In the genomic region with DNA sequence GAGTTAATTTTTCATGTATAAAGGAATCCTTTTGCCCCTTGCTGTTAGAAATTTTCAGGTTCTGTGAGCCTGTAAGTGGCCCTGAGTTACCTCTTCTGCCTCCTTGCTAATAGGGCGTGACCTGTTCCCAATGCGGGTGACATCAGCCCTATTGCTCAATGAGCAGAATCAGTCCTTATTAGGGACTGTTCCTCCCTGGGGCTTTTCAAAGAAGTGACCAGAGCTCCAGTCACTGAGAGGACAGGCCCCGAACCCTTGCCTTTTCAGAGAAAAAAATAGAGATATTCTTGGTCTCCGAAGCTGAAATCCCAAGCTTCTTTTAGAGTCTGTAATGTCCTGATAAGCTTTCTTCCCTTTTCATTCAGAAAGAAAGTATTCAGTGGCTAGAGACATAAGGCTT, we compare ENCODE assay signal across 1 cellular context.
TF ChIP-seq lines count a peak whose summit lies in the region.

No MANE protein-coding gene starts in this region.

TF ChIP-seq in HepG2, 621 proteins besides CTCF, POLR2A, EP300 and RAD21 (continued from another document and continues in another):
- peak; percentile 25; the same call in 1 of the 2 replicates for TF ChIP-seq ZFX (CRISPR knock-in tag; IDR thresholded peaks at IDR 0.05; ENCODE audit: low read depth)
- TF ChIP-seq ZNF564 (CRISPR knock-in tag; IDR thresholded peaks at IDR 0.05): no peak
- TF ChIP-seq, protein P1, sequence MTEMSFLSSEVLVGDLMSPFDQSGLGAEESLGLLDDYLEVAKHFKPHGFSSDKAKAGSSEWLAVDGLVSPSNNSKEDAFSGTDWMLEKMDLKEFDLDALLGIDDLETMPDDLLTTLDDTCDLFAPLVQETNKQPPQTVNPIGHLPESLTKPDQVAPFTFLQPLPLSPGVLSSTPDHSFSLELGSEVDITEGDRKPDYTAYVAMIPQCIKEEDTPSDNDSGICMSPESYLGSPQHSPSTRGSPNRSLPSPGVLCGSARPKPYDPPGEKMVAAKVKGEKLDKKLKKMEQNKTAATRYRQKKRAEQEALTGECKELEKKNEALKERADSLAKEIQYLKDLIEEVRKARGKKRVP (CRISPR knock-in tag; IDR thresholded peaks at IDR 0.05): peak in 1 of 2 experiments; percentile 89; a peak in 2 of 4 replicates
- TF ChIP-seq PCBP1 (IDR thresholded peaks at IDR 0.05; ENCODE audit: borderline replicate concordance, low read depth, low read length): no peak
- 0 out of 2 replicates have a peak, but pooled peaks have one; percentile 28 for TF ChIP-seq KAT7 (CRISPR knock-in tag; IDR thresholded peaks at IDR 0.05; ENCODE audit: borderline replicate concordance)
- TF ChIP-seq, protein P2, sequence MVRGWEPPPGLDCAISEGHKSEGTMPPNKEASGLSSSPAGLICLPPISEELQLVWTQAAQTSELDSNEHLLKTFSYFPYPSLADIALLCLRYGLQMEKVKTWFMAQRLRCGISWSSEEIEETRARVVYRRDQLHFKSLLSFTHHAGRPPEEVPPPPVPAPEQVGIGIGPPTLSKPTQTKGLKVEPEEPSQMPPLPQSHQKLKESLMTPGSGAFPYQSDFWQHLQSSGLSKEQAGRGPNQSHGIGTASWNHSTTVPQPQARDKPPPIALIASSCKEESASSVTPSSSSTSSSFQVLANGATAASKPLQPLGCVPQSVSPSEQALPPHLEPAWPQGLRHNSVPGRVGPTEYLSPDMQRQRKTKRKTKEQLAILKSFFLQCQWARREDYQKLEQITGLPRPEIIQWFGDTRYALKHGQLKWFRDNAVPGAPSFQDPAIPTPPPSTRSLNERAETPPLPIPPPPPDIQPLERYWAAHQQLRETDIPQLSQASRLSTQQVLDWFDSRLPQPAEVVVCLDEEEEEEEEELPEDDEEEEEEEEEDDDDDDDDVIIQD (CRISPR knock-in tag; IDR thresholded peaks at IDR 0.05; ENCODE audit: low read depth): peak; percentile 74
- no peak for TF ChIP-seq HNF4A (CRISPR knock-in tag; IDR thresholded peaks at IDR 0.05)
- TF ChIP-seq, protein P3, sequence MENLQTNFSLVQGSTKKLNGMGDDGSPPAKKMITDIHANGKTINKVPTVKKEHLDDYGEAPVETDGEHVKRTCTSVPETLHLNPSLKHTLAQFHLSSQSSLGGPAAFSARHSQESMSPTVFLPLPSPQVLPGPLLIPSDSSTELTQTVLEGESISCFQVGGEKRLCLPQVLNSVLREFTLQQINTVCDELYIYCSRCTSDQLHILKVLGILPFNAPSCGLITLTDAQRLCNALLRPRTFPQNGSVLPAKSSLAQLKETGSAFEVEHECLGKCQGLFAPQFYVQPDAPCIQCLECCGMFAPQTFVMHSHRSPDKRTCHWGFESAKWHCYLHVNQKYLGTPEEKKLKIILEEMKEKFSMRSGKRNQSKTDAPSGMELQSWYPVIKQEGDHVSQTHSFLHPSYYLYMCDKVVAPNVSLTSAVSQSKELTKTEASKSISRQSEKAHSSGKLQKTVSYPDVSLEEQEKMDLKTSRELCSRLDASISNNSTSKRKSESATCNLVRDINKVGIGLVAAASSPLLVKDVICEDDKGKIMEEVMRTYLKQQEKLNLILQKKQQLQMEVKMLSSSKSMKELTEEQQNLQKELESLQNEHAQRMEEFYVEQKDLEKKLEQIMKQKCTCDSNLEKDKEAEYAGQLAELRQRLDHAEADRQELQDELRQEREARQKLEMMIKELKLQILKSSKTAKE (CRISPR knock-in tag; IDR thresholded peaks at IDR 0.05; ENCODE audit: borderline replicate concordance): no peak
- TF ChIP-seq, protein P4, sequence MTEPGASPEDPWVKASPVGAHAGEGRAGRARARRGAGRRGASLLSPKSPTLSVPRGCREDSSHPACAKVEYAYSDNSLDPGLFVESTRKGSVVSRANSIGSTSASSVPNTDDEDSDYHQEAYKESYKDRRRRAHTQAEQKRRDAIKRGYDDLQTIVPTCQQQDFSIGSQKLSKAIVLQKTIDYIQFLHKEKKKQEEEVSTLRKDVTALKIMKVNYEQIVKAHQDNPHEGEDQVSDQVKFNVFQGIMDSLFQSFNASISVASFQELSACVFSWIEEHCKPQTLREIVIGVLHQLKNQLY (CRISPR knock-in tag; IDR thresholded peaks at IDR 0.05): peak; percentile 49; the same call in 1 of the 2 replicates
- no peak for TF ChIP-seq TRIM24 (CRISPR knock-in tag; IDR thresholded peaks at IDR 0.05)
- no peak for TF ChIP-seq ZNF878 (CRISPR knock-in tag; IDR thresholded peaks at IDR 0.05)
- TF ChIP-seq SCMH1 (CRISPR knock-in tag; IDR thresholded peaks at IDR 0.05; ENCODE audit: borderline replicate concordance): no peak
- no peak for TF ChIP-seq ZNF460 (CRISPR knock-in tag; IDR thresholded peaks at IDR 0.05; ENCODE audit: borderline replicate concordance)
- TF ChIP-seq ESRRA (CRISPR knock-in tag; IDR thresholded peaks at IDR 0.05; ENCODE audit: low read depth): no peak
- TF ChIP-seq, protein P5, sequence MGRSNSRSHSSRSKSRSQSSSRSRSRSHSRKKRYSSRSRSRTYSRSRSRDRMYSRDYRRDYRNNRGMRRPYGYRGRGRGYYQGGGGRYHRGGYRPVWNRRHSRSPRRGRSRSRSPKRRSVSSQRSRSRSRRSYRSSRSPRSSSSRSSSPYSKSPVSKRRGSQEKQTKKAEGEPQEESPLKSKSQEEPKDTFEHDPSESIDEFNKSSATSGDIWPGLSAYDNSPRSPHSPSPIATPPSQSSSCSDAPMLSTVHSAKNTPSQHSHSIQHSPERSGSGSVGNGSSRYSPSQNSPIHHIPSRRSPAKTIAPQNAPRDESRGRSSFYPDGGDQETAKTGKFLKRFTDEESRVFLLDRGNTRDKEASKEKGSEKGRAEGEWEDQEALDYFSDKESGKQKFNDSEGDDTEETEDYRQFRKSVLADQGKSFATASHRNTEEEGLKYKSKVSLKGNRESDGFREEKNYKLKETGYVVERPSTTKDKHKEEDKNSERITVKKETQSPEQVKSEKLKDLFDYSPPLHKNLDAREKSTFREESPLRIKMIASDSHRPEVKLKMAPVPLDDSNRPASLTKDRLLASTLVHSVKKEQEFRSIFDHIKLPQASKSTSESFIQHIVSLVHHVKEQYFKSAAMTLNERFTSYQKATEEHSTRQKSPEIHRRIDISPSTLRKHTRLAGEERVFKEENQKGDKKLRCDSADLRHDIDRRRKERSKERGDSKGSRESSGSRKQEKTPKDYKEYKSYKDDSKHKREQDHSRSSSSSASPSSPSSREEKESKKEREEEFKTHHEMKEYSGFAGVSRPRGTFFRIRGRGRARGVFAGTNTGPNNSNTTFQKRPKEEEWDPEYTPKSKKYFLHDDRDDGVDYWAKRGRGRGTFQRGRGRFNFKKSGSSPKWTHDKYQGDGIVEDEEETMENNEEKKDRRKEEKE (IDR thresholded peaks at IDR 0.05): no peak
- TF ChIP-seq NR1H2 (CRISPR knock-in tag; IDR thresholded peaks at IDR 0.05; ENCODE audit: borderline replicate concordance, low read depth): no peak
- TF ChIP-seq, protein P6, sequence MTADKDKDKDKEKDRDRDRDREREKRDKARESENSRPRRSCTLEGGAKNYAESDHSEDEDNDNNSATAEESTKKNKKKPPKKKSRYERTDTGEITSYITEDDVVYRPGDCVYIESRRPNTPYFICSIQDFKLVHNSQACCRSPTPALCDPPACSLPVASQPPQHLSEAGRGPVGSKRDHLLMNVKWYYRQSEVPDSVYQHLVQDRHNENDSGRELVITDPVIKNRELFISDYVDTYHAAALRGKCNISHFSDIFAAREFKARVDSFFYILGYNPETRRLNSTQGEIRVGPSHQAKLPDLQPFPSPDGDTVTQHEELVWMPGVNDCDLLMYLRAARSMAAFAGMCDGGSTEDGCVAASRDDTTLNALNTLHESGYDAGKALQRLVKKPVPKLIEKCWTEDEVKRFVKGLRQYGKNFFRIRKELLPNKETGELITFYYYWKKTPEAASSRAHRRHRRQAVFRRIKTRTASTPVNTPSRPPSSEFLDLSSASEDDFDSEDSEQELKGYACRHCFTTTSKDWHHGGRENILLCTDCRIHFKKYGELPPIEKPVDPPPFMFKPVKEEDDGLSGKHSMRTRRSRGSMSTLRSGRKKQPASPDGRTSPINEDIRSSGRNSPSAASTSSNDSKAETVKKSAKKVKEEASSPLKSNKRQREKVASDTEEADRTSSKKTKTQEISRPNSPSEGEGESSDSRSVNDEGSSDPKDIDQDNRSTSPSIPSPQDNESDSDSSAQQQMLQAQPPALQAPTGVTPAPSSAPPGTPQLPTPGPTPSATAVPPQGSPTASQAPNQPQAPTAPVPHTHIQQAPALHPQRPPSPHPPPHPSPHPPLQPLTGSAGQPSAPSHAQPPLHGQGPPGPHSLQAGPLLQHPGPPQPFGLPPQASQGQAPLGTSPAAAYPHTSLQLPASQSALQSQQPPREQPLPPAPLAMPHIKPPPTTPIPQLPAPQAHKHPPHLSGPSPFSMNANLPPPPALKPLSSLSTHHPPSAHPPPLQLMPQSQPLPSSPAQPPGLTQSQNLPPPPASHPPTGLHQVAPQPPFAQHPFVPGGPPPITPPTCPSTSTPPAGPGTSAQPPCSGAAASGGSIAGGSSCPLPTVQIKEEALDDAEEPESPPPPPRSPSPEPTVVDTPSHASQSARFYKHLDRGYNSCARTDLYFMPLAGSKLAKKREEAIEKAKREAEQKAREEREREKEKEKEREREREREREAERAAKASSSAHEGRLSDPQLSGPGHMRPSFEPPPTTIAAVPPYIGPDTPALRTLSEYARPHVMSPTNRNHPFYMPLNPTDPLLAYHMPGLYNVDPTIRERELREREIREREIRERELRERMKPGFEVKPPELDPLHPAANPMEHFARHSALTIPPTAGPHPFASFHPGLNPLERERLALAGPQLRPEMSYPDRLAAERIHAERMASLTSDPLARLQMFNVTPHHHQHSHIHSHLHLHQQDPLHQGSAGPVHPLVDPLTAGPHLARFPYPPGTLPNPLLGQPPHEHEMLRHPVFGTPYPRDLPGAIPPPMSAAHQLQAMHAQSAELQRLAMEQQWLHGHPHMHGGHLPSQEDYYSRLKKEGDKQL (CRISPR knock-in tag; IDR thresholded peaks at IDR 0.05; ENCODE audit: low read depth): no peak
- TF ChIP-seq SMAD3 (CRISPR knock-in tag; IDR thresholded peaks at IDR 0.05): 0 out of 2 replicates have a peak, but pooled peaks have one; percentile 58
- peak; percentile 30; the same call in 1 of the 2 replicates for TF ChIP-seq ATF7 (IDR thresholded peaks at IDR 0.05)
- TF ChIP-seq ATF7 (CRISPR knock-in tag; IDR thresholded peaks at IDR 0.05): peak; percentile 89; the same call in 1 of the 2 replicates
- TF ChIP-seq, protein P7, sequence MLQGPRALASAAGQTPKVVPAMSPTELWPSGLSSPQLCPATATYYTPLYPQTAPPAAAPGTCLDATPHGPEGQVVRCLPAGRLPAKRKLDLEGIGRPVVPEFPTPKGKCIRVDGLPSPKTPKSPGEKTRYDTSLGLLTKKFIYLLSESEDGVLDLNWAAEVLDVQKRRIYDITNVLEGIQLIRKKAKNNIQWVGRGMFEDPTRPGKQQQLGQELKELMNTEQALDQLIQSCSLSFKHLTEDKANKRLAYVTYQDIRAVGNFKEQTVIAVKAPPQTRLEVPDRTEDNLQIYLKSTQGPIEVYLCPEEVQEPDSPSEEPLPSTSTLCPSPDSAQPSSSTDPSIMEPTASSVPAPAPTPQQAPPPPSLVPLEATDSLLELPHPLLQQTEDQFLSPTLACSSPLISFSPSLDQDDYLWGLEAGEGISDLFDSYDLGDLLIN (CRISPR knock-in tag; IDR thresholded peaks at IDR 0.05; ENCODE audit: borderline replicate concordance): no peak
- TF ChIP-seq, protein P8, sequence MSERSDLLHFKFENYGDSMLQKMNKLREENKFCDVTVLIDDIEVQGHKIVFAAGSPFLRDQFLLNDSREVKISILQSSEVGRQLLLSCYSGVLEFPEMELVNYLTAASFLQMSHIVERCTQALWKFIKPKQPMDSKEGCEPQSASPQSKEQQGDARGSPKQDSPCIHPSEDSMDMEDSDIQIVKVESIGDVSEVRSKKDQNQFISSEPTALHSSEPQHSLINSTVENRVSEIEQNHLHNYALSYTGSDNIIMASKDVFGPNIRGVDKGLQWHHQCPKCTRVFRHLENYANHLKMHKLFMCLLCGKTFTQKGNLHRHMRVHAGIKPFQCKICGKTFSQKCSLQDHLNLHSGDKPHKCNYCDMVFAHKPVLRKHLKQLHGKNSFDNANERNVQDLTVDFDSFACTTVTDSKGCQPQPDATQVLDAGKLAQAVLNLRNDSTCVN (CRISPR knock-in tag; IDR thresholded peaks at IDR 0.05; ENCODE audit: borderline replicate concordance): peak; percentile 79; the same call in 1 of the 2 replicates
- TF ChIP-seq ZNF839 (CRISPR knock-in tag; IDR thresholded peaks at IDR 0.05; ENCODE audit: borderline replicate concordance): no peak
- peak; percentile 63; the same call in 1 of the 2 replicates for TF ChIP-seq SAP130 (CRISPR knock-in tag; IDR thresholded peaks at IDR 0.05; ENCODE audit: low read depth)
- TF ChIP-seq ZNF441 (CRISPR knock-in tag; IDR thresholded peaks at IDR 0.05; ENCODE audit: borderline replicate concordance): 0 out of 2 replicates have a peak, but pooled peaks have one; percentile 44
- TF ChIP-seq, protein P9, sequence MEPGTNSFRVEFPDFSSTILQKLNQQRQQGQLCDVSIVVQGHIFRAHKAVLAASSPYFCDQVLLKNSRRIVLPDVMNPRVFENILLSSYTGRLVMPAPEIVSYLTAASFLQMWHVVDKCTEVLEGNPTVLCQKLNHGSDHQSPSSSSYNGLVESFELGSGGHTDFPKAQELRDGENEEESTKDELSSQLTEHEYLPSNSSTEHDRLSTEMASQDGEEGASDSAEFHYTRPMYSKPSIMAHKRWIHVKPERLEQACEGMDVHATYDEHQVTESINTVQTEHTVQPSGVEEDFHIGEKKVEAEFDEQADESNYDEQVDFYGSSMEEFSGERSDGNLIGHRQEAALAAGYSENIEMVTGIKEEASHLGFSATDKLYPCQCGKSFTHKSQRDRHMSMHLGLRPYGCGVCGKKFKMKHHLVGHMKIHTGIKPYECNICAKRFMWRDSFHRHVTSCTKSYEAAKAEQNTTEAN (CRISPR knock-in tag; conservative IDR thresholded peaks at IDR 0.05): no peak
- peak; percentile 41; the same call in 1 of the 2 replicates for TF ChIP-seq NR2C2 (CRISPR knock-in tag; IDR thresholded peaks at IDR 0.05; ENCODE audit: borderline replicate concordance)
- peak; percentile 51; the same call in 1 of the 2 replicates for TF ChIP-seq HDAC2 (CRISPR knock-in tag; IDR thresholded peaks at IDR 0.05)
- TF ChIP-seq SP2 (CRISPR knock-in tag; IDR thresholded peaks at IDR 0.05): no peak
- TF ChIP-seq XRCC5 (optimal IDR thresholded peaks at IDR 0.05; ENCODE audit: low read length): peak; percentile 74
- peak; percentile 98 for TF ChIP-seq CEBPB (IDR thresholded peaks at IDR 0.05; ENCODE audit: borderline replicate concordance, low read depth, low read length)
- no peak for TF ChIP-seq ZNF652 (CRISPR knock-in tag; IDR thresholded peaks at IDR 0.05; ENCODE audit: borderline replicate concordance, low read depth)
- TF ChIP-seq ARNT (IDR thresholded peaks at IDR 0.05): no peak
- no peak for TF ChIP-seq JDP2 (CRISPR knock-in tag; IDR thresholded peaks at IDR 0.05; ENCODE audit: borderline replicate concordance)
- TF ChIP-seq, protein P10, sequence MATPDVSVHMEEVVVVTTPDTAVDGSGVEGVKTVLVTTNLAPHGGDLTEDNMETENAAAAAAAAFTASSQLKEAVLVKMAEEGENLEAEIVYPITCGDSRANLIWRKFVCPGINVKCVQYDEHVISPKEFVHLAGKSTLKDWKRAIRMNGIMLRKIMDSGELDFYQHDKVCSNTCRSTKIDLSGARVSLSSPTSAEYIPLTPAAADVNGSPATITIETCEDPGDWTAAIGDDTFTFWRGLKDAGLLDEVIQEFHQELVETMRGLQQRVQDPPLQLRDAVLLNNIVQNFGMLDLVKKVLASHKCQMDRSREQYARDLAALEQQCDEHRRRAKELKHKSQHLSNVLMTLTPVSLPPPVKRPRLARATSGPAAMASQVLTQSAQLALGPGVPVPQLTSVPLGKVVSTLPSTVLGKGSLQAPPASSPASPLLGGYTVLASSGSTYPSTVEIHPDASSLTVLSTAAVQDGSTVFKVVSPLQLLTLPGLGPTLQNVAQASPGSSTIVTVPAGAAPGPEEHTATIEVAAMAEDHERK (CRISPR knock-in tag; IDR thresholded peaks at IDR 0.05; ENCODE audit: low read depth): no peak
